ENCODE assay signal across 8 cellular contexts in genomic region chr2:121804340-121804739, GRCh38. TPM values are rescaled to one million over a fixed set of nuclear protein-coding genes. Genes with fewer than 3 reads are reported as not detected.
DNase-seq lines count a peak whose midpoint lies in the region; ATAC-seq and TF ChIP-seq lines count a peak whose summit lies in the region.

No MANE protein-coding gene starts in this region.

- no peaks in the 10 kb centered on the region for H3K27me3 ChIP-seq in right cardiac atrium (ENCODE audit: control insufficient read depth, insufficient read depth)

- no peaks in the 10 kb centered on the region for H3K9me3 ChIP-seq in right cardiac atrium (ENCODE audit: control insufficient read depth, low read length)

- no peak overlapping the region for H3K27ac Mint-ChIP-seq in naive thymus-derived CD8-positive, alpha-beta T cell
- H3K27ac Mint-ChIP-seq in activated naive CD4-positive, alpha-beta T cell treated with anti-CD3 and anti-CD28 coated beads, Interleukin-2, amount 50 U/mL, for 72 hours = no peak overlapping the region
- no peak overlapping the region for H3K27ac Mint-ChIP-seq in natural killer cell treated with Interleukin-12 subunit alpha and Interleukin-12 subunit beta and Interleukin-15 and Interleukin-18, amount 100 ng/mL, for 72 hours

- no peak overlapping the region for H3K27ac ChIP-seq in right cardiac atrium (ENCODE audit: low read length)

- peaks cover 7 to 42% (median 13%) of the 10 kb centered on the region in 9 donors for H3K9me3 Mint-ChIP-seq in naive thymus-derived CD8-positive, alpha-beta T cell
- peaks cover 8 to 10% of the 10 kb centered on the region in 2 donors for H3K9me3 Mint-ChIP-seq in activated naive CD4-positive, alpha-beta T cell treated with anti-CD3 and anti-CD28 coated beads, Interleukin-2, amount 50 U/mL, for 72 hours
- peaks cover 6% of the 10 kb centered on the region for H3K9me3 Mint-ChIP-seq in natural killer cell treated with Interleukin-12 subunit alpha and Interleukin-12 subunit beta and Interleukin-15 and Interleukin-18, amount 100 ng/mL, for 72 hours

- WGBS in right cardiac atrium = 12% methylated on average over 5 of the region's 5 CpGs

- no peak for TF ChIP-seq POLR2A in erythroblast (IDR thresholded peaks at IDR 0.05; ENCODE audit: low read length)

- H3K4me1 Mint-ChIP-seq in naive thymus-derived CD8-positive, alpha-beta T cell = peaks cover 0 to 12% (median 2%) of the 10 kb centered on the region in 4 donors
- H3K4me1 Mint-ChIP-seq in natural killer cell treated with Interleukin-12 subunit alpha and Interleukin-12 subunit beta and Interleukin-15 and Interleukin-18, amount 100 ng/mL, for 72 hours (ENCODE audit: low read depth in 2 of 2) = no peaks in the 10 kb centered on the region

- H3K4me1 ChIP-seq in right cardiac atrium (ENCODE audit: control insufficient read depth, insufficient read depth, low read length) = no peaks in the 10 kb centered on the region

- peak; percentile 76 for ATAC-seq in GM19043 (IDR thresholded peaks at IDR 0.05; ENCODE audit: low read depth, unreplicated experiment)
- ATAC-seq in HG03342 (IDR thresholded peaks at IDR 0.05; ENCODE audit: unreplicated experiment) = peak; percentile 82
- no peak for ATAC-seq in naive thymus-derived CD8-positive, alpha-beta T cell
- no peak for ATAC-seq in activated naive CD4-positive, alpha-beta T cell treated with anti-CD3 and anti-CD28 coated beads, Interleukin-2, amount 50 U/mL, for 72 hours
- no peak for ATAC-seq in natural killer cell treated with Interleukin-12 subunit alpha and Interleukin-12 subunit beta and Interleukin-15 and Interleukin-18, amount 100 ng/mL, for 72 hours
- no peak for ATAC-seq in right cardiac atrium

- no peak overlapping the region for H3K4me3 Mint-ChIP-seq in naive thymus-derived CD8-positive, alpha-beta T cell
- no peak overlapping the region for H3K4me3 Mint-ChIP-seq in natural killer cell treated with Interleukin-12 subunit alpha and Interleukin-12 subunit beta and Interleukin-15 and Interleukin-18, amount 100 ng/mL, for 72 hours

- intact Hi-C loops in right cardiac atrium (cut with DNase I) = no loop called here

- no peak overlapping the region for H3K4me3 ChIP-seq in right cardiac atrium (ENCODE audit: low read length)

- peak; percentile 83 for DNase-seq in NCI-H345 treated with DMSO at 0.1 percent for 48 hours (lab: John Stamatoyannopoulos, UW; ENCODE audit: unreplicated experiment)
- peak; percentile 7 to 36 for DNase-seq in erythroblast (lab: John Stamatoyannopoulos, UW)
- no peak for DNase-seq in naive thymus-derived CD8-positive, alpha-beta T cell
- DNase-seq in activated naive CD4-positive, alpha-beta T cell treated with anti-CD3 and anti-CD28 coated beads, Interleukin-2, amount 50 U/mL, for 72 hours (ENCODE audit: low spot score in 2 of 2) = no peak
- no peak for DNase-seq in natural killer cell treated with Interleukin-12 subunit alpha and Interleukin-12 subunit beta and Interleukin-15 and Interleukin-18, amount 100 ng/mL, for 72 hours (ENCODE audit: low spot score)
- no peak for DNase-seq in right cardiac atrium

- peaks cover 0 to 19% (median 13%) of the 10 kb centered on the region in 5 donors for H3K27me3 Mint-ChIP-seq in naive thymus-derived CD8-positive, alpha-beta T cell
- H3K27me3 Mint-ChIP-seq in natural killer cell treated with Interleukin-12 subunit alpha and Interleukin-12 subunit beta and Interleukin-15 and Interleukin-18, amount 100 ng/mL, for 72 hours = peaks cover 21 to 39% of the 10 kb centered on the region in 2 donors

- H3K36me3 Mint-ChIP-seq in naive thymus-derived CD8-positive, alpha-beta T cell = peaks cover 0 to 13% (median 4%) of the 10 kb centered on the region in 3 donors
- H3K36me3 Mint-ChIP-seq in activated naive CD4-positive, alpha-beta T cell treated with anti-CD3 and anti-CD28 coated beads, Interleukin-2, amount 50 U/mL, for 72 hours = peaks cover 10% of the 10 kb centered on the region in 2 donors
- peaks cover 9% of the 10 kb centered on the region for H3K36me3 Mint-ChIP-seq in natural killer cell treated with Interleukin-12 subunit alpha and Interleukin-12 subunit beta and Interleukin-15 and Interleukin-18, amount 100 ng/mL, for 72 hours

- POLR2A ChIA-PET in naive thymus-derived CD8-positive, alpha-beta T cell (lab: Charles Lee) = no interaction called here

RNA-seq across cellular contexts. Expression of gene TSN, which starts 48.9 kb away (rescaled TPM):
- 10 to 100 TPM; 62.4 to 65.3 TPM for total RNA-seq in naive thymus-derived CD8-positive, alpha-beta T cell
- polyA plus RNA-seq in naive thymus-derived CD8-positive, alpha-beta T cell = 10 to 100 TPM; 74.8 to 90.9 (median 79.2) TPM
- total RNA-seq in activated naive CD4-positive, alpha-beta T cell treated with anti-CD3 and anti-CD28 coated beads, Interleukin-2, amount 50 U/mL, for 72 hours = 10 to 100 TPM; 63.9 to 75.1 TPM
- 10 to 100 TPM; 59.8 to 69.9 TPM for total RNA-seq in natural killer cell treated with Interleukin-12 subunit alpha and Interleukin-12 subunit beta and Interleukin-15 and Interleukin-18, amount 100 ng/mL, for 72 hours
- 10 to 100 TPM; 40.5 to 43.7 (median 41.9) TPM for total RNA-seq in right cardiac atrium
- 21.3 TPM for polyA plus RNA-seq in right cardiac atrium

Comparison
In these comparisons a context has a peak if more than half of its experiments do, and no peak if none do; other contexts are left out.
1. ATAC-seq: peak in GM19043 (single experiment) and HG03342 (single experiment); none in naive thymus-derived CD8-positive, alpha-beta T cell (0 of 2), activated naive CD4-positive, alpha-beta T cell treated with anti-CD3 and anti-CD28 coated beads, Interleukin-2, amount 50 U/mL, for 72 hours (0 of 2), natural killer cell treated with Interleukin-12 subunit alpha and Interleukin-12 subunit beta and Interleukin-15 and Interleukin-18, amount 100 ng/mL, for 72 hours (0 of 2) and right cardiac atrium (0 of 2).
2. DNase-seq: peak in NCI-H345 treated with DMSO at 0.1 percent for 48 hours (single experiment) and erythroblast (2 of 2); none in naive thymus-derived CD8-positive, alpha-beta T cell (0 of 10), activated naive CD4-positive, alpha-beta T cell treated with anti-CD3 and anti-CD28 coated beads, Interleukin-2, amount 50 U/mL, for 72 hours (0 of 2), natural killer cell treated with Interleukin-12 subunit alpha and Interleukin-12 subunit beta and Interleukin-15 and Interleukin-18, amount 100 ng/mL, for 72 hours (single experiment) and right cardiac atrium (0 of 3).